Comparison of ENCODE assay signal across 14 cellular contexts in genomic region chr18:70499218-70499691, GRCh38.
DNase-seq lines count a peak whose midpoint lies in the region; ATAC-seq and TF ChIP-seq lines count a peak whose summit lies in the region.
"Had no signal": no experiment of that assay in that cellular context is flagged by ENCODE, and none has a peak within 500 bp of the region (broad histone marks: within the 10 kb centered on the region; RNA-seq: fewer than 3 reads in every experiment).

No MANE protein-coding gene starts in this region.

- peaks cover 6% of the 10 kb centered on the region; the same call in 1 of the 2 replicates for H3K36me3 ChIP-seq in BE2C
- H3K36me3 ChIP-seq: ascending aorta, heart right ventricle had no signal

- DNase-seq in BE2C, result peak; percentile 10
- DNase-seq in NCI-H69 (lab: John Stamatoyannopoulos, UW), result peak; percentile 26
- DNase-seq in NAMALWA (ENCODE audit: low spot score), result no peak
- DNase-seq in NCI-H2196 treated with DMSO at 0.1 percent for 48 hours (lab: John Stamatoyannopoulos, UW; ENCODE audit: unreplicated experiment), result no peak
- no peak for DNase-seq in hypothalamus (lab: John Stamatoyannopoulos, UW)
- DNase-seq: AML-193; effector memory CD8-positive, alpha-beta T cell; heart right ventricle; NCI-H2029 had no signal

- TF ChIP-seq CTCF in BE2C (IDR thresholded peaks at IDR 0.05; ENCODE audit: low read depth, low read length), result no peak

- peaks cover 7% of the 10 kb centered on the region; the same call in 1 of the 2 replicates for H3K4me1 ChIP-seq in BE2C
- H3K4me1 ChIP-seq: ascending aorta, heart right ventricle, parathyroid adenoma had no signal

- peak; percentile 88 for ATAC-seq in GM18511 (IDR thresholded peaks at IDR 0.05; ENCODE audit: unreplicated experiment)
- ATAC-seq in esophagus mucosa, result peak; percentile 35
- no peak for ATAC-seq in HG02588 (IDR thresholded peaks at IDR 0.05; ENCODE audit: unreplicated experiment)
- ATAC-seq: effector memory CD8-positive, alpha-beta T cell; heart right ventricle had no signal

- no peaks in the 10 kb centered on the region for H3K27me3 ChIP-seq in BE2C
- H3K27me3 ChIP-seq: ascending aorta had no signal

- H3K9me3 ChIP-seq in BE2C, result no peaks in the 10 kb centered on the region
- H3K9me3 ChIP-seq: ascending aorta, heart right ventricle had no signal

- H3K4me3 ChIP-seq in BE2C (ENCODE audit: low read depth, low read length), result no peak overlapping the region
- H3K4me3 ChIP-seq: ascending aorta, heart right ventricle had no signal

Comparison
In these comparisons a context has a peak if more than half of its experiments do, and no peak if none do; other contexts are left out.
1. DNase-seq: peak in BE2C (single experiment) and NCI-H69 (single experiment); none in NAMALWA (single experiment), NCI-H2196 treated with DMSO at 0.1 percent for 48 hours (single experiment) and hypothalamus (0 of 51).